In genomic region chr9:99040254-99040653, GRCh38 we compare ENCODE assay signal across 16 cellular contexts.
DNase-seq lines count a peak whose midpoint lies in the region; ATAC-seq, FAIRE-seq and TF ChIP-seq lines count a peak whose summit lies in the region.
"Had no signal": no experiment of that assay in that cellular context is flagged by ENCODE, and none has a peak within 500 bp of the region (broad histone marks: within the 10 kb centered on the region; RNA-seq: fewer than 3 reads in every experiment).

No MANE protein-coding gene starts in this region.

- FAIRE-seq in keratinocyte (lab: Jason Lieb, UNC), result no peak
- FAIRE-seq: frontal cortex, H54 had no signal

- H3K27me3 ChIP-seq in KMS-11 (ENCODE audit: insufficient read depth, low read depth), result no peaks in the 10 kb centered on the region
- no peaks in the 10 kb centered on the region for H3K27me3 ChIP-seq in adipocyte (replicated peaks; ENCODE audit: control insufficient read depth, insufficient read depth, low read length)
- no peaks in the 10 kb centered on the region for H3K27me3 ChIP-seq in keratinocyte (ENCODE audit: control insufficient read depth, extremely low read depth, insufficient read depth, low read length)

- dilution Hi-C loops in keratinocyte (cut with MboI; ENCODE audit: extremely low pct_ligation_motif_present, low sequenced_read_pairs), result no loop called here

- no peak overlapping the region for H2AFZ ChIP-seq in KMS-11 (ENCODE audit: low read depth)
- H2AFZ ChIP-seq in keratinocyte (ENCODE audit: control insufficient read depth, low read length), result peak overlapping the region; percentile 37

- H3K9ac ChIP-seq in KMS-11 (no peak overlapping the region), adipocyte (ENCODE audit: low read length) (peak overlapping the region; percentile 40), keratinocyte (ENCODE audit: control insufficient read depth, extremely low read depth, insufficient read depth, low read length) (no peak overlapping the region)

- H3K79me2 ChIP-seq in KMS-11 (ENCODE audit: insufficient read depth, low read depth), result no peaks in the 10 kb centered on the region
- H3K79me2 ChIP-seq in keratinocyte (ENCODE audit: control insufficient read depth, insufficient read depth, low read length), result no peaks in the 10 kb centered on the region

- peak overlapping the region; percentile 43 for H3K27ac Mint-ChIP-seq in stimulated activated memory B cell treated with anti-CD40 and anti-IgM and Interleukin-4, amounts not matched to agents 10 μg/mL and 1 μg/mL and 100 μg/mL, for 72 hours
- H3K27ac Mint-ChIP-seq: activated naive CD8-positive, alpha-beta T cell; mesothelial cell of epicardium had no signal

- peaks cover 31% of the 10 kb centered on the region for H3K4me1 Mint-ChIP-seq in stimulated activated memory B cell treated with anti-CD40 and anti-IgM and Interleukin-4, amounts not matched to agents 10 μg/mL and 1 μg/mL and 100 μg/mL, for 72 hours

- H3K27ac ChIP-seq in KMS-11, result no peak overlapping the region
- H3K27ac ChIP-seq in keratinocyte (ENCODE audit: control insufficient read depth, insufficient read depth, low read length), result no peak overlapping the region
- H3K27ac ChIP-seq: epithelial cell of prostate had no signal

- DNase-seq in adipocyte (ENCODE audit: low read depth) (no peak), keratinocyte (ENCODE audit: low read depth, low spot score) (no peak), NCI-H510A (lab: John Stamatoyannopoulos, UW) (no peak), NCI-H1436 (lab: John Stamatoyannopoulos, UW) (no peak), NCI-H1092 (lab: John Stamatoyannopoulos, UW) (no peak)
- DNase-seq: activated CD4-positive, CD25-positive, alpha-beta regulatory T cell; NCI-H774; T1000 had no signal

- H3K36me3 ChIP-seq in KMS-11 (ENCODE audit: insufficient read depth) (no peaks in the 10 kb centered on the region), adipocyte (ENCODE audit: control insufficient read depth, insufficient read depth, low read length, severe bottlenecking) (peaks cover 15% of the 10 kb centered on the region), keratinocyte (ENCODE audit: control insufficient read depth in 2 of 2, extremely low read depth in 1 of 2, insufficient read depth in 2 of 2, low read length in 2 of 2) (no peaks in the 10 kb centered on the region)

- H3K9me3 ChIP-seq in adipocyte (ENCODE audit: control insufficient read depth, low read length), result peaks cover 8% of the 10 kb centered on the region
- no peaks in the 10 kb centered on the region for H3K9me3 ChIP-seq in keratinocyte (ENCODE audit: control insufficient read depth, low read depth, low read length)
- H3K9me3 ChIP-seq: thoracic aorta had no signal

- no peak for TF ChIP-seq CTCF in KMS-11 (conservative IDR thresholded peaks at IDR 0.05; ENCODE audit: low read depth, low read length)
- no peak for TF ChIP-seq CTCF in keratinocyte (optimal IDR thresholded peaks at IDR 0.05 in 1 of 3, IDR thresholded peaks at IDR 0.05 in 1 of 3, conservative IDR thresholded peaks at IDR 0.05 in 1 of 3; ENCODE audit: extremely low read depth in 1 of 3, insufficient read depth in 2 of 3, low read length in 3 of 3)

- H3K27me3 Mint-ChIP-seq in stimulated activated memory B cell treated with anti-CD40 and anti-IgM and Interleukin-4, amounts not matched to agents 10 μg/mL and 1 μg/mL and 100 μg/mL, for 72 hours, result no peaks in the 10 kb centered on the region
- H3K27me3 Mint-ChIP-seq: activated naive CD8-positive, alpha-beta T cell had no signal

- peaks cover 6% of the 10 kb centered on the region for H3K9me3 Mint-ChIP-seq in stimulated activated memory B cell treated with anti-CD40 and anti-IgM and Interleukin-4, amounts not matched to agents 10 μg/mL and 1 μg/mL and 100 μg/mL, for 72 hours

- peaks cover 8% of the 10 kb centered on the region for H3K36me3 Mint-ChIP-seq in stimulated activated memory B cell treated with anti-CD40 and anti-IgM and Interleukin-4, amounts not matched to agents 10 μg/mL and 1 μg/mL and 100 μg/mL, for 72 hours

- ATAC-seq in stimulated activated memory B cell treated with anti-CD40 and anti-IgM and Interleukin-4, amounts not matched to agents 10 μg/mL and 1 μg/mL and 100 μg/mL, for 72 hours, result no peak

- H4K20me1 ChIP-seq in KMS-11 (ENCODE audit: insufficient read depth), result no peaks in the 10 kb centered on the region
- no peaks in the 10 kb centered on the region for H4K20me1 ChIP-seq in keratinocyte (ENCODE audit: control insufficient read depth, extremely low read depth, insufficient read depth, low read length)

- no peaks in the 10 kb centered on the region for H3K9me1 ChIP-seq in keratinocyte (ENCODE audit: control insufficient read depth, extremely low read depth, insufficient read depth, low read length)

- H3K4me2 ChIP-seq in KMS-11 (peak overlapping the region; percentile 38; the same call in 1 of the 2 replicates), keratinocyte (ENCODE audit: control insufficient read depth, extremely low read depth, insufficient read depth, low read depth, low read length) (no peak overlapping the region)

- no peak overlapping the region for H3K4me3 Mint-ChIP-seq in stimulated activated memory B cell treated with anti-CD40 and anti-IgM and Interleukin-4, amounts not matched to agents 10 μg/mL and 1 μg/mL and 100 μg/mL, for 72 hours
- H3K4me3 Mint-ChIP-seq: activated naive CD8-positive, alpha-beta T cell; mesothelial cell of epicardium had no signal

- H3K4me1 ChIP-seq in KMS-11 (ENCODE audit: low read depth, poor library complexity, severe bottlenecking) (peaks cover 44% of the 10 kb centered on the region), adipocyte (ENCODE audit: control insufficient read depth, insufficient read depth, low read length) (peaks cover 20% of the 10 kb centered on the region), keratinocyte (ENCODE audit: control insufficient read depth, extremely low read depth, insufficient read depth, low read length) (peaks cover 17% of the 10 kb centered on the region)

- no peak overlapping the region for H3K4me3 ChIP-seq in KMS-11 (IDR thresholded peaks at IDR 0.05; ENCODE audit: insufficient read depth, low read depth, low read length)
- no peak overlapping the region for H3K4me3 ChIP-seq in adipocyte (ENCODE audit: low read length)
- no peak overlapping the region for H3K4me3 ChIP-seq in keratinocyte (ENCODE audit: control insufficient read depth in 2 of 3, extremely low read depth in 1 of 3, insufficient read depth in 2 of 3, low read depth in 1 of 3, low read length in 3 of 3)
- H3K4me3 ChIP-seq: thoracic aorta had no signal
